Comparison of ENCODE assay signal across 15 cellular contexts in the genomic region with DNA sequence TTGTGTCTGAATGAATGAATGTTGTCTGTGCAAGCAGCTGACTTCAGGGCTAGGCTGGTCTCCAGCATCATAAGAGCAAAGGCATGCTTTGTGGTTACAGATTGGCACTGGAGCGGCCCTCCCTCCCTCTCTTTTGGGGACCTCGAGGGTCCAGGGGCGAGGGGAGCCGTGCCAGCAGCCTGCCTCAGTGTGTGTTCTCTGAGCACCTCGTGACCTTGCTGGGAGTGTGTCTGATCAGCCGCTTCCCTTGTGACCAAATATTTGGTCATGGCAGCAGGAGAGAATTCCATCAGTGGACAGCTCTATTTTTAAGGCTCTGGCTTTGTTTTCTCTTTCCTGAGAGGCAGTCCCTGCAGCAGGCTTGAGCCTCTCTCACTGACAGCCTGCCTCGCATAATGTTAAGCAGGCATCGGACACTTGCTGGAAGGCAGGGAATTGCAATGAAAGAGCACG.
A peak's percentile ranks its signal among the peaks of the same experiment; 100 is the strongest.
DNase-seq lines count a peak whose midpoint lies in the region; ATAC-seq and TF ChIP-seq lines count a peak whose summit lies in the region.
"Had no signal": no experiment of that assay in that cellular context is flagged by ENCODE, and none has a peak within 500 bp of the region (broad histone marks: within the 10 kb centered on the region; RNA-seq: fewer than 3 reads in every experiment).

No MANE protein-coding gene starts in this region.

- peak; percentile 62 for DNase-seq in AG08395 (ENCODE audit: low spot score)
- no peak for DNase-seq in WTC11 (ENCODE audit: low spot score)
- DNase-seq in heart left ventricle, result peak in 4 of 5 donors; percentile 31 to 72 (median 56)
- no peak for DNase-seq in neuronal stem cell (ENCODE audit: low spot score)
- DNase-seq in erythroblast (lab: John Stamatoyannopoulos, UW), result no peak
- DNase-seq in stimulated activated naive CD8-positive, alpha-beta T cell treated with anti-CD3 and anti-CD28 coated beads, Interleukin-15, amount 100 ng/mL, for 72 hours, result no peak
- DNase-seq in NCI-H146 (lab: John Stamatoyannopoulos, UW), result no peak
- DNase-seq in spleen, result no peak
- DNase-seq: activated B cell treated with CpG ODN at 0.5 μM for 24 hours; NCI-H1105 treated with DMSO at 0.1 percent for 48 hours; NCI-H69; SHP77 treated with DMSO at 0.1 percent for 48 hours; stimulated activated CD4-positive, alpha-beta T cell treated with anti-CD3 and anti-CD28 coated beads, Interleukin-15, amount 100 ng/mL, for 24 hours had no signal

- no peak overlapping the region for H2BK120ac ChIP-seq in neuronal stem cell (ENCODE audit: low read depth, low read length)

- H3K9ac ChIP-seq in neuronal stem cell (ENCODE audit: low read depth, low read length, poor library complexity), result peak overlapping the region; percentile 39

- H3K4me3 ChIP-seq in heart left ventricle (peak overlapping the region in 11 of 12 donors; percentile 13 to 56 (median 49)), neuronal stem cell (ENCODE audit: low read length in 2 of 2) (no peak overlapping the region), spleen (no peak overlapping the region)
- H3K4me3 ChIP-seq: mucosa of descending colon had no signal

- CTCF ChIA-PET in WTC11 (lab: Charles Lee), result interaction anchor here (0.7 to 4.0 kb wide), 5 partner anchors 146 to 1562 kb away, joined by 3 to 23 read pairs (median 4); no protein-coding TSS in a partner anchor

- TF ChIP-seq CTCF in WTC11 (IDR thresholded peaks at IDR 0.05) (no peak), heart left ventricle (IDR thresholded peaks at IDR 0.05) (no peak), spleen (IDR thresholded peaks at IDR 0.05 in 8 of 11, conservative IDR thresholded peaks at IDR 0.05 in 3 of 11) (no peak)

- no peak overlapping the region for H4K91ac ChIP-seq in neuronal stem cell (ENCODE audit: low read depth, low read length, poor library complexity)

- peak; percentile 6; the same call in 1 of the 2 replicates for ATAC-seq in WTC11
- ATAC-seq in heart left ventricle, result peak; percentile 73 to 86 (median 82)
- ATAC-seq in stimulated activated naive CD8-positive, alpha-beta T cell treated with anti-CD3 and anti-CD28 coated beads, Interleukin-15, amount 100 ng/mL, for 72 hours, result no peak
- ATAC-seq: mucosa of descending colon; stimulated activated effector memory CD8-positive, alpha-beta T cell treated with anti-CD3 and anti-CD28 coated beads, Interleukin-12 subunit alpha, Interleukin-12 subunit beta, amount 100 ng/mL, for 72 hours had no signal

- H2AFZ ChIP-seq in neuronal stem cell (ENCODE audit: low read length), result peak overlapping the region; percentile 17

- H3K4me3 Mint-ChIP-seq in WTC11, result no peak overlapping the region
- no peak overlapping the region for H3K4me3 Mint-ChIP-seq in stimulated activated naive CD8-positive, alpha-beta T cell treated with anti-CD3 and anti-CD28 coated beads, Interleukin-15, amount 100 ng/mL, for 72 hours
- H3K4me3 Mint-ChIP-seq: activated B cell treated with CpG ODN at 0.5 μM for 24 hours; stimulated activated effector memory CD8-positive, alpha-beta T cell treated with anti-CD3 and anti-CD28 coated beads, Interleukin-12 subunit alpha, Interleukin-12 subunit beta, amount 100 ng/mL, for 72 hours had no signal

- H3K23ac ChIP-seq in neuronal stem cell (ENCODE audit: low read depth, low read length, poor library complexity), result no peak overlapping the region

- no peak overlapping the region for H2BK5ac ChIP-seq in neuronal stem cell (ENCODE audit: low read length)

- no peak overlapping the region for H3K4ac ChIP-seq in neuronal stem cell (ENCODE audit: low read length)

- no peak overlapping the region for H3K14ac ChIP-seq in neuronal stem cell (ENCODE audit: low read length)

- intact Hi-C loops in heart left ventricle (cut with DNase I) (loop anchor here in 2 of 10 donors (1.0 to 5.0 kb wide), 2 partner anchors 19 to 416 kb away; no protein-coding TSS in a partner anchor), spleen (cut with DNase I; ENCODE audit: low total_unique reads) (loop anchor here (5.0 kb wide), 1 partner anchor 146 kb away; no protein-coding TSS in a partner anchor)

- peak in 1 of 2 donors; percentile 7 for TF ChIP-seq POLR2A in heart left ventricle (IDR thresholded peaks at IDR 0.05)
- TF ChIP-seq POLR2A in erythroblast (IDR thresholded peaks at IDR 0.05; ENCODE audit: low read length), result no peak
- no peak for TF ChIP-seq POLR2A in spleen (IDR thresholded peaks at IDR 0.05)

- H3K36me3 ChIP-seq in heart left ventricle, result no peaks in the 10 kb centered on the region
- no peaks in the 10 kb centered on the region for H3K36me3 ChIP-seq in neuronal stem cell (replicated peaks in 1 of 2; ENCODE audit: control insufficient read depth in 2 of 2, insufficient read depth in 2 of 2, low read length in 2 of 2)
- no peaks in the 10 kb centered on the region for H3K36me3 ChIP-seq in spleen

- no peak overlapping the region for H2BK12ac ChIP-seq in neuronal stem cell (ENCODE audit: low read length)

- no peaks in the 10 kb centered on the region for H3K9me3 ChIP-seq in heart left ventricle
- no peaks in the 10 kb centered on the region for H3K9me3 ChIP-seq in neuronal stem cell (replicated peaks in 1 of 2; ENCODE audit: control insufficient read depth in 2 of 2, insufficient read depth in 1 of 2, low read depth in 1 of 2, low read length in 2 of 2)
- no peaks in the 10 kb centered on the region for H3K9me3 ChIP-seq in spleen
- H3K9me3 ChIP-seq: mucosa of descending colon had no signal

- H3K18ac ChIP-seq in neuronal stem cell (ENCODE audit: low read length), result no peak overlapping the region

- H3K9me3 Mint-ChIP-seq in WTC11, result peaks cover 8% of the 10 kb centered on the region; the same call in 1 of the 2 replicates
- no peaks in the 10 kb centered on the region for H3K9me3 Mint-ChIP-seq in stimulated activated naive CD8-positive, alpha-beta T cell treated with anti-CD3 and anti-CD28 coated beads, Interleukin-15, amount 100 ng/mL, for 72 hours
- H3K9me3 Mint-ChIP-seq: activated B cell treated with CpG ODN at 0.5 μM for 24 hours; stimulated activated effector memory CD8-positive, alpha-beta T cell treated with anti-CD3 and anti-CD28 coated beads, Interleukin-12 subunit alpha, Interleukin-12 subunit beta, amount 100 ng/mL, for 72 hours had no signal

- H3K27ac Mint-ChIP-seq in WTC11, result peak overlapping the region; percentile 25
- no peak overlapping the region for H3K27ac Mint-ChIP-seq in stimulated activated naive CD8-positive, alpha-beta T cell treated with anti-CD3 and anti-CD28 coated beads, Interleukin-15, amount 100 ng/mL, for 72 hours
- H3K27ac Mint-ChIP-seq: activated B cell treated with CpG ODN at 0.5 μM for 24 hours; stimulated activated effector memory CD8-positive, alpha-beta T cell treated with anti-CD3 and anti-CD28 coated beads, Interleukin-12 subunit alpha, Interleukin-12 subunit beta, amount 100 ng/mL, for 72 hours had no signal

- peaks cover 16% of the 10 kb centered on the region for H3K27me3 Mint-ChIP-seq in WTC11 (ENCODE audit: low read depth)
- peaks cover 30% of the 10 kb centered on the region for H3K27me3 Mint-ChIP-seq in stimulated activated naive CD8-positive, alpha-beta T cell treated with anti-CD3 and anti-CD28 coated beads, Interleukin-15, amount 100 ng/mL, for 72 hours

- H4K8ac ChIP-seq in neuronal stem cell (ENCODE audit: low read depth, low read length), result no peak overlapping the region

- H3K27me3 ChIP-seq in heart left ventricle, result peaks cover 0 to 2% (median 0%) of the 10 kb centered on the region in 9 donors
- H3K27me3 ChIP-seq in neuronal stem cell (ENCODE audit: control insufficient read depth in 3 of 3, insufficient read depth in 3 of 3, low read depth in 1 of 3, low read length in 3 of 3), result peaks cover 0 to 12% (median 0%) of the 10 kb centered on the region in 3 experiments
- H3K27me3 ChIP-seq in spleen (replicated peaks in 1 of 7), result peaks cover 0 to 60% (median 0%) of the 10 kb centered on the region in 7 donors

- H3K27ac ChIP-seq in heart left ventricle (peak overlapping the region in 11 of 12 donors; percentile 28 to 84 (median 69)), neuronal stem cell (replicated peaks; ENCODE audit: low read length) (no peak overlapping the region), spleen (no peak overlapping the region)

- no peak overlapping the region for H3K4me2 ChIP-seq in neuronal stem cell (ENCODE audit: insufficient read depth, low read length, poor library complexity, severe bottlenecking)

- H3K4me1 Mint-ChIP-seq in WTC11, result peaks cover 78% of the 10 kb centered on the region
- H3K4me1 Mint-ChIP-seq in stimulated activated naive CD8-positive, alpha-beta T cell treated with anti-CD3 and anti-CD28 coated beads, Interleukin-15, amount 100 ng/mL, for 72 hours, result no peaks in the 10 kb centered on the region
- H3K4me1 Mint-ChIP-seq: stimulated activated effector memory CD8-positive, alpha-beta T cell treated with anti-CD3 and anti-CD28 coated beads, Interleukin-12 subunit alpha, Interleukin-12 subunit beta, amount 100 ng/mL, for 72 hours had no signal

- H3K79me1 ChIP-seq in neuronal stem cell (ENCODE audit: low read depth, low read length), result no peaks in the 10 kb centered on the region

- WGBS in heart left ventricle, 4 donors, result 3 to 14% (median 11%) methylated on average over 5 to 9 of the region's 9 CpGs
- WGBS in neuronal stem cell (ENCODE audit: extremely low coverage in 2 of 2, insufficient read length in 2 of 2, insufficient replicate concordance in 1 of 2), 2 donors, result no CpG with 5 or more reads among the region's 9 CpGs
- 44 to 67% (median 54%) methylated on average over 9 of the region's 9 CpGs for WGBS in spleen, 5 donors

- no peak overlapping the region for H2BK15ac ChIP-seq in neuronal stem cell (ENCODE audit: low read length)

- H3K4me1 ChIP-seq in heart left ventricle (peaks cover 0 to 24% (median 5%) of the 10 kb centered on the region in 12 donors), neuronal stem cell (ENCODE audit: control insufficient read depth in 2 of 2, insufficient read depth in 1 of 2, low read depth in 1 of 2, low read length in 2 of 2) (peaks cover 0 to 6% of the 10 kb centered on the region in 2 donors), spleen (no peaks in the 10 kb centered on the region)

- H3K36me3 Mint-ChIP-seq in WTC11, result 0 out of 2 replicates have a peak, but pooled peaks cover 4% of the 10 kb centered on the region
- H3K36me3 Mint-ChIP-seq: stimulated activated effector memory CD8-positive, alpha-beta T cell treated with anti-CD3 and anti-CD28 coated beads, Interleukin-12 subunit alpha, Interleukin-12 subunit beta, amount 100 ng/mL, for 72 hours had no signal

- no peak overlapping the region for H2AK5ac ChIP-seq in neuronal stem cell (ENCODE audit: low read depth, low read length)

- POLR2A ChIA-PET in WTC11 (lab: Charles Lee), result no interaction called here

TF ChIP-seq in WTC11, 78 proteins besides CTCF, POLR2A, EP300 and RAD21 (continues in another document):
- TF ChIP-seq JAZF1 (CRISPR knock-in tag; IDR thresholded peaks at IDR 0.05) (no peak), NR2C2 (CRISPR knock-in tag; IDR thresholded peaks at IDR 0.05) (no peak)
- TF ChIP-seq, protein P1, sequence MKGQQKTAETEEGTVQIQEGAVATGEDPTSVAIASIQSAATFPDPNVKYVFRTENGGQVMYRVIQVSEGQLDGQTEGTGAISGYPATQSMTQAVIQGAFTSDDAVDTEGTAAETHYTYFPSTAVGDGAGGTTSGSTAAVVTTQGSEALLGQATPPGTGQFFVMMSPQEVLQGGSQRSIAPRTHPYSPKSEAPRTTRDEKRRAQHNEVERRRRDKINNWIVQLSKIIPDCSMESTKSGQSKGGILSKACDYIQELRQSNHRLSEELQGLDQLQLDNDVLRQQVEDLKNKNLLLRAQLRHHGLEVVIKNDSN (CRISPR knock-in tag; IDR thresholded peaks at IDR 0.05), result no peak

Comparison
In these comparisons a context has a peak if more than half of its experiments do, and no peak if none do; other contexts are left out.
1. DNase-seq: peak in AG08395 (single experiment) and heart left ventricle (4 of 5); none in WTC11 (single experiment), neuronal stem cell (single experiment), erythroblast (0 of 2), stimulated activated naive CD8-positive, alpha-beta T cell treated with anti-CD3 and anti-CD28 coated beads, Interleukin-15, amount 100 ng/mL, for 72 hours (0 of 2), NCI-H146 (single experiment) and spleen (single experiment).
2. H3K27ac ChIP-seq: peak in heart left ventricle (11 of 12); none in neuronal stem cell (single experiment) and spleen (0 of 8).
3. H3K4me3 ChIP-seq: peak in heart left ventricle (11 of 12); none in neuronal stem cell (0 of 2) and spleen (0 of 8).